11 cellular contexts compared by ENCODE assay signal in genomic region chr4:13243152-13243551, GRCh38.
"Had no signal": no experiment of that assay in that cellular context is flagged by ENCODE, and none has a peak within 500 bp of the region (broad histone marks: within the 10 kb centered on the region; RNA-seq: fewer than 3 reads in every experiment).

No MANE protein-coding gene starts in this region.

- ATAC-seq: GM23338, HCT116 had no signal

- FAIRE-seq: H1, H54 had no signal

- DNase-seq: GM23248, GOT3, H7, H9, HCEC 1CT, HFFc6 had no signal

- H3K4me3 ChIP-seq: GM23248, GM23338, HAP-1 had no signal

- H3K36me3 ChIP-seq: HAP-1 had no signal

- H3K27ac ChIP-seq: GM23248 had no signal

- H2AFZ ChIP-seq: GM23248, GM23338 had no signal

- H3K9me3 ChIP-seq: HAP-1 had no signal

- H3K4me2 ChIP-seq: GM23338 had no signal

- H3K9ac ChIP-seq: GM23248 had no signal
